ENCODE assay signal across 26 cellular contexts in the genomic region with DNA sequence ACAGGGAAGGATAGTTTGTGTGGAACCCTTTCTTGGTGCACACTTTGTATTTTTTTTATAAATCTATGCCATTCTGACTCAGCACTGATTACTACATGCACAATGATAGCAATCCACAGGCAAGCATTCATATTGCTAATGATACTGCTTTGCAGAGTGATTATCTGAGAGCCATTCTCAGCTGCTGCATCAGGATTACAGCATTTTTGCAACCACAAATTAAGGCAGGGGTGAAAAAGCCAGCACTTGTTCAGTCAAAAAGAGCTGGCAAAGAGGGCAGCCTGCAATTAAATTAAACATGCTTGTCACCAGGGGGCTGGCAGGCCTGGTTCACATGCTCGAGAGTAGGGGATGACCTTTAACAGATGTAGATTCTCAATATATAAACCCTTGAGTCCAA. TPM values are rescaled to one million over a fixed set of nuclear protein-coding genes. Genes with fewer than 3 reads are reported as not detected.
A peak's percentile ranks its signal among the peaks of the same experiment; 100 is the strongest.
DNase-seq lines count a peak whose midpoint lies in the region; ATAC-seq and TF ChIP-seq lines count a peak whose summit lies in the region.
"Had no signal": no experiment of that assay in that cellular context is flagged by ENCODE, and none has a peak within 500 bp of the region (broad histone marks: within the 10 kb centered on the region; RNA-seq: fewer than 3 reads in every experiment).

No MANE protein-coding gene starts in this region.

- no peaks in the 10 kb centered on the region for H3K4me1 ChIP-seq in GM23248 (ENCODE audit: insufficient read depth)
- H3K4me1 ChIP-seq in foreskin keratinocyte: no peaks in the 10 kb centered on the region
- H3K4me1 ChIP-seq: gastrocnemius medialis, sigmoid colon had no signal

- no peaks in the 10 kb centered on the region for H3K9me2 ChIP-seq in GM23248 (ENCODE audit: insufficient read depth)

- H3K27ac ChIP-seq in GM23248: no peak overlapping the region
- H3K27ac ChIP-seq in foreskin keratinocyte: no peak overlapping the region
- H3K27ac ChIP-seq: gastrocnemius medialis, HL-60, RWPE1, sigmoid colon had no signal

- no peak overlapping the region for H2AFZ ChIP-seq in GM23248

- no peak overlapping the region for H3K4me2 ChIP-seq in GM23248 (ENCODE audit: unreplicated experiment)

- no peaks in the 10 kb centered on the region for H3K9me3 ChIP-seq in GM23248 (ENCODE audit: low read depth)
- H3K9me3 ChIP-seq: gastrocnemius medialis, sigmoid colon had no signal

- CTCF ChIA-PET in activated naive CD4-positive, alpha-beta T cell treated with anti-CD3 and anti-CD28 coated beads, Interleukin-2, amount 10 ng/mL, durations not matched to agents 7 days and 5 days (lab: Charles Lee): no interaction called here

- TF ChIP-seq CTCF in fibroblast of pulmonary artery (IDR thresholded peaks at IDR 0.05; ENCODE audit: low read length, missing control alignments): no peak
- no peak for TF ChIP-seq CTCF in foreskin keratinocyte (conservative IDR thresholded peaks at IDR 0.05)

- peak; percentile 16 for DNase-seq in GM23248
- peak; percentile 21 for DNase-seq in NCI-H1436 (lab: John Stamatoyannopoulos, UW)
- peak; percentile 79 for DNase-seq in NCI-H748 treated with DMSO at 0.1 percent for 48 hours (lab: John Stamatoyannopoulos, UW)
- DNase-seq in fibroblast of pulmonary artery (ENCODE audit: low read depth): peak; percentile 11
- no peak for DNase-seq in activated naive CD4-positive, alpha-beta T cell treated with anti-CD3 and anti-CD28 coated beads, Interleukin-2, amount 10 ng/mL, durations not matched to agents 7 days and 5 days
- no peak for DNase-seq in foreskin keratinocyte
- DNase-seq: activated CD4-positive, alpha-beta T cell treated with anti-CD3 and anti-CD28 coated beads, Interleukin-2, amount 50 U/mL, for 48 hours; activated CD4-positive, CD25-positive, alpha-beta regulatory T cell; activated naive CD4-positive, alpha-beta T cell; C1 segment of cervical spinal cord; cerebellar nuclear complex; gastrocnemius medialis; hippocampal formation; NCI-H510A treated with DMSO at 0.1 percent for 48 hours; nephron progenitor cell; sigmoid colon; T1000 had no signal

- H3K9ac ChIP-seq in GM23248: no peak overlapping the region

- H3K27me3 Mint-ChIP-seq in activated naive CD4-positive, alpha-beta T cell treated with anti-CD3 and anti-CD28 coated beads, Interleukin-2, amount 10 ng/mL, durations not matched to agents 7 days and 5 days: peaks cover 8% of the 10 kb centered on the region

- no peaks in the 10 kb centered on the region for H3K36me3 ChIP-seq in GM23248 (ENCODE audit: low read depth)
- H3K36me3 ChIP-seq: gastrocnemius medialis, sigmoid colon had no signal

- H3K9me3 Mint-ChIP-seq in activated naive CD4-positive, alpha-beta T cell treated with anti-CD3 and anti-CD28 coated beads, Interleukin-2, amount 10 ng/mL, durations not matched to agents 7 days and 5 days: no peaks in the 10 kb centered on the region
- H3K9me3 Mint-ChIP-seq: nephron progenitor cell, type B pancreatic cell had no signal

- H3K27me3 ChIP-seq in GM23248 (replicated peaks; ENCODE audit: insufficient read depth): no peaks in the 10 kb centered on the region
- peaks cover 4% of the 10 kb centered on the region for H3K27me3 ChIP-seq in foreskin keratinocyte
- H3K27me3 ChIP-seq: gastrocnemius medialis, sigmoid colon had no signal

- no peak overlapping the region for H3K27ac Mint-ChIP-seq in activated naive CD4-positive, alpha-beta T cell treated with anti-CD3 and anti-CD28 coated beads, Interleukin-2, amount 10 ng/mL, durations not matched to agents 7 days and 5 days
- H3K27ac Mint-ChIP-seq: nephron progenitor cell, type B pancreatic cell had no signal

- 69 to 75% methylated on average over 1 of the region's 1 CpG for WGBS in GM23248 (ENCODE audit: low coverage in 1 of 2, low lambda C conversion rate in 2 of 2, missing lambda C conversion rate in 2 of 2), 2 experiments

- no peaks in the 10 kb centered on the region for H4K20me1 ChIP-seq in GM23248 (ENCODE audit: insufficient read depth)

- in situ Hi-C loops in GM23248 (cut with MboI): no loop called here

- H3K4me3 ChIP-seq in GM23248 (no peak overlapping the region), fibroblast of pulmonary artery (replicated peaks; ENCODE audit: low read depth, low read length) (no peak overlapping the region)
- H3K4me3 ChIP-seq: gastrocnemius medialis, sigmoid colon had no signal

- ATAC-seq in GM19035 (IDR thresholded peaks at IDR 0.05; ENCODE audit: unreplicated experiment) (no peak), GM19395 (IDR thresholded peaks at IDR 0.05; ENCODE audit: unreplicated experiment) (no peak), foreskin keratinocyte (no peak)
- ATAC-seq: gastrocnemius medialis had no signal

- H3K36me3 Mint-ChIP-seq in activated naive CD4-positive, alpha-beta T cell treated with anti-CD3 and anti-CD28 coated beads, Interleukin-2, amount 10 ng/mL, durations not matched to agents 7 days and 5 days: no peaks in the 10 kb centered on the region
- H3K36me3 Mint-ChIP-seq: type B pancreatic cell had no signal

- H3F3A ChIP-seq in GM23248 (ENCODE audit: insufficient read depth): no peaks in the 10 kb centered on the region

- no peaks in the 10 kb centered on the region for H3K4me1 Mint-ChIP-seq in activated naive CD4-positive, alpha-beta T cell treated with anti-CD3 and anti-CD28 coated beads, Interleukin-2, amount 10 ng/mL, durations not matched to agents 7 days and 5 days
- H3K4me1 Mint-ChIP-seq: nephron progenitor cell had no signal

- H3K79me2 ChIP-seq in GM23248 (ENCODE audit: insufficient read depth): no peaks in the 10 kb centered on the region

- no peak overlapping the region for H3K4me3 Mint-ChIP-seq in activated naive CD4-positive, alpha-beta T cell treated with anti-CD3 and anti-CD28 coated beads, Interleukin-2, amount 10 ng/mL, durations not matched to agents 7 days and 5 days
- H3K4me3 Mint-ChIP-seq: nephron progenitor cell, type B pancreatic cell had no signal

RNA-seq across cellular contexts. Expression of a gene that starts 40.7 kb away (rescaled TPM):
- total RNA-seq in GM23248 (2014; rRNA removed; shearing (Covaris generic)): not detected in 2 replicates
- polyA plus RNA-seq in GM23248 (2016; fragmentation: Nextera tagmentation; extraction: Ambion mirVana) (not detected in 2 replicates), foreskin keratinocyte (not detected in 2 replicates)
- total RNA-seq in foreskin keratinocyte: not detected in 2 replicates
- total RNA-seq: epithelial cell of proximal tubule, H1, mononuclear cell had no signal
- polyA plus RNA-seq: AG04450, H1 had no signal

Comparison
In these comparisons a context has a peak if more than half of its experiments do, and no peak if none do; other contexts are left out.
1. DNase-seq: peak in GM23248 (single experiment), NCI-H1436 (single experiment), NCI-H748 treated with DMSO at 0.1 percent for 48 hours (single experiment) and fibroblast of pulmonary artery (single experiment); none in activated naive CD4-positive, alpha-beta T cell treated with anti-CD3 and anti-CD28 coated beads, Interleukin-2, amount 10 ng/mL, durations not matched to agents 7 days and 5 days (single experiment) and foreskin keratinocyte (0 of 2).